Comparison of ENCODE assay signal across 8 cellular contexts in the genomic region with DNA sequence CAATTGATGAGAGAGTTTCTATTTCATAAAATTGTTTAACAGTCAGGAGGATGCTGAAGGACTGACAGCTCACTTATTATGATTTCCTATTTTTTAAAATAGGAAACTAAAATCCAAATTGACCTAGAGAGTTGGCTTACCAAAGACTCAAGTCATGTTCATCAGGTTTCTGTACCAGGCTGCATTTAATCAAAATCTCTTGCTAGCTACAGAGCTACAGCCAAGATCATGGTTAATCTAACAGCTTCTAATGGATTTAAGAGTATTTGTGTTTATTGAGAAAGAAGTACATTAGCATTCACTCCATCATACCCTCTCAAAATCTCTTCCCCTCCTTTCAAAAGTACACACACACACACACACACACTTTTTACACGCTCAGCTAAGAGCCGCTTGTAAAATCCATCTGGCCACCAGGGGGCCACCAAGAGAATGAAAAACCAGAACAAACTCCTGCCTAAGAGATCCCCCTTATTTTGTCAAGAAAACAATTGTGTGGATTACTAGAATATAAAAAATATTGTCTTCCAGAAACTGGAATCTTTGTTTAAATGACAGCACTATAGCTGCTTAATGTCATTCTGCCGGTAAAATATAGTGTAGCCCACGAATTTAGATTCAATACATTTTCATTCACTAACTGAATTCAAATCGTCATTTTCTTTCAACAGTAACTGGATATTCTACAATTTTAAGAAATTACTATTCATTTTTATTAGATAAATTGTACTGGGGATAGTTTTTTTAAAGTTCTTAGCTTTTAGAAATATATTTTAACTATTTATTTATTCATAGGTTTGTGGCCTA.
DNase-seq lines count a peak whose midpoint lies in the region; ATAC-seq and TF ChIP-seq lines count a peak whose summit lies in the region.

No MANE protein-coding gene starts in this region.

- H3K9me3 ChIP-seq in OCI-LY1 (ENCODE audit: low read length) (no peaks in the 10 kb centered on the region), esophagus squamous epithelium (no peaks in the 10 kb centered on the region)

- no peaks in the 10 kb centered on the region for H4K20me1 ChIP-seq in OCI-LY1 (ENCODE audit: insufficient read depth, low read length)

- DNase-seq in NOMO-1 (lab: John Stamatoyannopoulos, UW; ENCODE audit: unreplicated experiment in 2 of 2) (peak; percentile 10 to 48), NOMO-1 treated with dmso at 0.1 percent for 144 hours (lab: John Stamatoyannopoulos, UW; ENCODE audit: unreplicated experiment) (no peak), activated T-cell treated with anti-CD3 and anti-CD28 coated beads for 48 hours (ENCODE audit: low read depth) (peak; percentile 55), esophagus squamous epithelium (lab: John Stamatoyannopoulos, UW) (no peak), natural killer cell (peak; percentile 67)
- DNase-seq in stimulated activated naive B cell treated with anti-CD40 and anti-IgM and Interleukin-4, amounts not matched to agents 10 μg/mL and 1 μg/mL and 100 μg/mL, for 72 hours, result peak; percentile 45

- no peak overlapping the region for H3K9ac ChIP-seq in OCI-LY1 (ENCODE audit: low read length)

- H3F3A ChIP-seq in OCI-LY1 (ENCODE audit: insufficient read depth, low read length), result no peaks in the 10 kb centered on the region

- no peak overlapping the region for H3K4me2 ChIP-seq in OCI-LY1 (ENCODE audit: low read length)

- H3K79me2 ChIP-seq in OCI-LY1 (ENCODE audit: insufficient read depth, low read length), result no peaks in the 10 kb centered on the region

- intact Hi-C loops in esophagus squamous epithelium (cut with DNase I) (loop anchor here (5.0 kb wide), 1 partner anchor 331 kb away; no protein-coding TSS in a partner anchor), natural killer cell (cut with micrococcal nuclease) (loop anchor here (2.0 to 10.0 kb wide), 5 partner anchors 65 to 761 kb away; partner anchors contain the start of gene BTG1)

- H3K36me3 ChIP-seq in OCI-LY1 (ENCODE audit: insufficient read depth, low read length) (no peaks in the 10 kb centered on the region), esophagus squamous epithelium (no peaks in the 10 kb centered on the region)

- H3K4me1 ChIP-seq in OCI-LY1 (ENCODE audit: insufficient read depth, low read length, severe bottlenecking) (no peaks in the 10 kb centered on the region), esophagus squamous epithelium (peaks cover 0 to 8% (median 0%) of the 10 kb centered on the region in 3 donors)

- H3K27ac ChIP-seq in OCI-LY1 (ENCODE audit: low read depth, low read length, poor library complexity, severe bottlenecking), result no peak overlapping the region
- H3K27ac ChIP-seq in esophagus squamous epithelium, result no peak overlapping the region

- no peak overlapping the region for H3K4me3 ChIP-seq in OCI-LY1 (ENCODE audit: low read depth, low read length, poor library complexity, severe bottlenecking)
- H3K4me3 ChIP-seq in esophagus squamous epithelium, result no peak overlapping the region

- WGBS in esophagus squamous epithelium, 2 donors, result 48 to 49% methylated on average over 5 of the region's 5 CpGs

- peak overlapping the region; percentile 76 to 78 for H3K27ac Mint-ChIP-seq in natural killer cell
- H3K27ac Mint-ChIP-seq in stimulated activated naive B cell treated with anti-CD40 and anti-IgM and Interleukin-4, amounts not matched to agents 10 μg/mL and 1 μg/mL and 100 μg/mL, for 72 hours, result no peak overlapping the region

- TF ChIP-seq CTCF in OCI-LY1 (IDR thresholded peaks at IDR 0.05; ENCODE audit: low read length) (peak; percentile 88), esophagus squamous epithelium (IDR thresholded peaks at IDR 0.05) (peak; percentile 65 to 87 (median 72)), natural killer cell (IDR thresholded peaks at IDR 0.05) (peak; percentile 95)

- no peak for TF ChIP-seq POLR2A in esophagus squamous epithelium (IDR thresholded peaks at IDR 0.05)

- H2AFZ ChIP-seq in OCI-LY1 (ENCODE audit: low read length), result no peak overlapping the region

- peaks cover 6 to 10% of the 10 kb centered on the region in 2 donors for H3K4me1 Mint-ChIP-seq in natural killer cell
- H3K4me1 Mint-ChIP-seq in stimulated activated naive B cell treated with anti-CD40 and anti-IgM and Interleukin-4, amounts not matched to agents 10 μg/mL and 1 μg/mL and 100 μg/mL, for 72 hours, result peaks cover 8 to 10% of the 10 kb centered on the region in 2 donors

- H3K9me3 Mint-ChIP-seq in natural killer cell, result peaks cover 0 to 6% of the 10 kb centered on the region in 2 donors
- peaks cover 6 to 11% of the 10 kb centered on the region in 2 donors for H3K9me3 Mint-ChIP-seq in stimulated activated naive B cell treated with anti-CD40 and anti-IgM and Interleukin-4, amounts not matched to agents 10 μg/mL and 1 μg/mL and 100 μg/mL, for 72 hours

- H3K9me2 ChIP-seq in OCI-LY1 (ENCODE audit: low read depth, low read length), result no peaks in the 10 kb centered on the region

- H3K36me3 Mint-ChIP-seq in natural killer cell, result peaks cover 11% of the 10 kb centered on the region
- H3K36me3 Mint-ChIP-seq in stimulated activated naive B cell treated with anti-CD40 and anti-IgM and Interleukin-4, amounts not matched to agents 10 μg/mL and 1 μg/mL and 100 μg/mL, for 72 hours, result peaks cover 2 to 5% of the 10 kb centered on the region in 2 donors

- no peaks in the 10 kb centered on the region for H3K27me3 Mint-ChIP-seq in natural killer cell (ENCODE audit: low read depth in 2 of 2)
- H3K27me3 Mint-ChIP-seq in stimulated activated naive B cell treated with anti-CD40 and anti-IgM and Interleukin-4, amounts not matched to agents 10 μg/mL and 1 μg/mL and 100 μg/mL, for 72 hours, result peaks cover 0 to 4% of the 10 kb centered on the region in 2 donors

- H3K27me3 ChIP-seq in OCI-LY1 (ENCODE audit: insufficient read depth, low read length) (no peaks in the 10 kb centered on the region), esophagus squamous epithelium (no peaks in the 10 kb centered on the region)

- ATAC-seq in HG03025 (IDR thresholded peaks at IDR 0.05; ENCODE audit: low FRiP score, unreplicated experiment), result peak; percentile 66
- ATAC-seq in natural killer cell, result peak; percentile 81 to 88 (median 87)
- ATAC-seq in stimulated activated naive B cell treated with anti-CD40 and anti-IgM and Interleukin-4, amounts not matched to agents 10 μg/mL and 1 μg/mL and 100 μg/mL, for 72 hours (replicated peaks), result peak; percentile 79 to 83

- no peak overlapping the region for H3K4me3 Mint-ChIP-seq in natural killer cell
- H3K4me3 Mint-ChIP-seq in stimulated activated naive B cell treated with anti-CD40 and anti-IgM and Interleukin-4, amounts not matched to agents 10 μg/mL and 1 μg/mL and 100 μg/mL, for 72 hours, result no peak overlapping the region

Comparison
In these comparisons a context has a peak if more than half of its experiments do, and no peak if none do; other contexts are left out.
1. DNase-seq: peak in NOMO-1 (2 of 2), activated T-cell treated with anti-CD3 and anti-CD28 coated beads for 48 hours (single experiment), natural killer cell (single experiment) and stimulated activated naive B cell treated with anti-CD40 and anti-IgM and Interleukin-4, amounts not matched to agents 10 μg/mL and 1 μg/mL and 100 μg/mL, for 72 hours (single experiment); none in NOMO-1 treated with dmso at 0.1 percent for 144 hours (single experiment) and esophagus squamous epithelium (single experiment).
2. Peak in every context shown above with its lines, with median percentiles within 50 percentile points of each other: ATAC-seq and CTCF ChIP-seq.